Comparison of ENCODE assay signal across 10 cellular contexts in the genomic region with DNA sequence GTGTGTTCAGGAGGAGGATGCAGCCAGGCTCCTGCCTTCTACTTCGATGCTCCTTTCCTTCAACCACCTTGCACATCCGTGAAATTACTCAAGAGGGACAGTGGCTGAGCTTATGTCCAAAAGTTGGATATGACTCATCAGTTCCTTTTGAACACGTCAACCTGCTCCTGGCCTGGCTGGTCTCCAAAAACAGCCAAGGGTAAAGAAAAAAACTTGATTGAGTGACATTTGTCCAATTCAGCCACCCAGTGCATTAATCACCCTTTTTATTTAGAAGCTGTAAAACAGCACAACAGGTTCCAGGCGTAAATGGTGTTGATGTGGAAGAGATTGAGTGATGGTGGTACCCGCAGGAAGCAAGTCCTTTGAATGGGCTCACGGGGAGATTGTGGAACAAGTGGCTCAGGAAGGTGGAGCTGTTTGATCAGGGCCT.
DNase-seq lines count a peak whose midpoint lies in the region; ATAC-seq, FAIRE-seq and TF ChIP-seq lines count a peak whose summit lies in the region.
"Had no signal": no experiment of that assay in that cellular context is flagged by ENCODE, and none has a peak within 500 bp of the region (broad histone marks: within the 10 kb centered on the region; RNA-seq: fewer than 3 reads in every experiment).

No MANE protein-coding gene starts in this region.

- intact Hi-C loops in kidney (cut with DNase I) = no loop called here

- TF ChIP-seq CTCF in BE2C (IDR thresholded peaks at IDR 0.05; ENCODE audit: low read depth, low read length) (no peak), kidney (IDR thresholded peaks at IDR 0.05; ENCODE audit: borderline replicate concordance, extremely low read depth, insufficient read depth) (no peak)

- H3K9ac ChIP-seq in kidney (ENCODE audit: low read length in 2 of 2) = no peak overlapping the region

- DNase-seq in Caki2 (ENCODE audit: low read depth) (peak; percentile 83), RKO (ENCODE audit: low spot score) (peak; percentile 57), glomerular endothelial cell (ENCODE audit: extremely low read depth, low read depth, low spot score) (peak; percentile 25), germinal center (ENCODE audit: low spot score) (no peak), BE2C (no peak), kidney (no peak)
- DNase-seq: T-helper 9 cell had no signal

- H3K4me3 ChIP-seq in BE2C (ENCODE audit: low read depth, low read length) = no peak overlapping the region
- H3K4me3 ChIP-seq in kidney (ENCODE audit: low read length in 2 of 2) = no peak overlapping the region
- H3K4me3 ChIP-seq: heart left ventricle had no signal

- H3K9me3 ChIP-seq in BE2C (no peaks in the 10 kb centered on the region), kidney (ENCODE audit: control insufficient read depth in 1 of 2, low read length in 2 of 2) (no peaks in the 10 kb centered on the region)
- H3K9me3 ChIP-seq: heart left ventricle had no signal

- H3K27me3 ChIP-seq in BE2C = no peaks in the 10 kb centered on the region
- H3K27me3 ChIP-seq: heart left ventricle had no signal

- H3K36me3 ChIP-seq in BE2C = peaks cover 3% of the 10 kb centered on the region; the same call in 1 of the 2 replicates
- H3K36me3 ChIP-seq in kidney (ENCODE audit: control insufficient read depth in 1 of 2, insufficient read depth in 2 of 2, low read length in 2 of 2) = no peaks in the 10 kb centered on the region
- H3K36me3 ChIP-seq: heart left ventricle had no signal

- peaks cover 28% of the 10 kb centered on the region for H3K4me1 ChIP-seq in BE2C
- no peaks in the 10 kb centered on the region for H3K4me1 ChIP-seq in kidney (ENCODE audit: control insufficient read depth in 1 of 2, insufficient read depth in 1 of 2, low read depth in 1 of 2, low read length in 2 of 2)

- FAIRE-seq in kidney (lab: Jason Lieb, UNC) = no peak

- H3K27ac ChIP-seq in kidney (ENCODE audit: low read depth in 2 of 2, low read length in 2 of 2) = no peak overlapping the region

- ATAC-seq in HG03175 (IDR thresholded peaks at IDR 0.05; ENCODE audit: unreplicated experiment) (peak; percentile 60), HG03139 (IDR thresholded peaks at IDR 0.05; ENCODE audit: unreplicated experiment) (no peak)

- in situ Hi-C loops in Caki2 (cut with HindIII; ENCODE audit: low pct_unique_long_range_greater_than_20kb, low sequenced_read_pairs) = no loop called here

Comparison
In these comparisons a context has a peak if more than half of its experiments do, and no peak if none do; other contexts are left out.
1. DNase-seq: peak in Caki2 (single experiment), RKO (single experiment) and glomerular endothelial cell (single experiment); none in germinal center (single experiment), BE2C (single experiment) and kidney (single experiment).